In genomic region chr4:56426273-56426672, GRCh38 we compare ENCODE assay signal across 13 cellular contexts. TPM values are rescaled to one million over a fixed set of nuclear protein-coding genes. Genes with fewer than 3 reads are reported as not detected.
DNase-seq lines count a peak whose midpoint lies in the region; ATAC-seq and TF ChIP-seq lines count a peak whose summit lies in the region.
"Had no signal": no experiment of that assay in that cellular context is flagged by ENCODE, and none has a peak within 500 bp of the region (broad histone marks: within the 10 kb centered on the region; RNA-seq: fewer than 3 reads in every experiment).

No MANE protein-coding gene starts in this region.

- no peak for DNase-seq in mesothelial cell of epicardium (ENCODE audit: low spot score in 2 of 2, unreplicated experiment in 2 of 2)
- no peak for DNase-seq in activated T-cell treated with anti-CD3 and anti-CD28 coated beads, Interleukin-2, amount 50 U/mL, for 4 hours
- DNase-seq in Peyer's patch, result no peak
- DNase-seq: activated CD4-positive, alpha-beta T cell treated with anti-CD3 and anti-CD28 coated beads for 36 hours; activated effector memory CD4-positive, alpha-beta T cell treated with Interleukin-2 at 50 U/mL for 16 hours; GDM1; NCI-H187 treated with DMSO at 0.1 percent for 48 hours had no signal

- H3K4me3 ChIP-seq in Peyer's patch, result no peak overlapping the region
- H3K4me3 ChIP-seq: hepatocyte, thoracic aorta had no signal

- no peak overlapping the region for H3K4me3 Mint-ChIP-seq in activated T-helper 17 cell treated with anti-CD3 and anti-CD28 coated beads, Interleukin-2, amount 50 U/mL, for 72 hours
- no peak overlapping the region for H3K4me3 Mint-ChIP-seq in mesothelial cell of epicardium
- H3K4me3 Mint-ChIP-seq in activated T-cell treated with anti-CD3 and anti-CD28 coated beads, Interleukin-2, amount 50 U/mL, for 4 hours, result no peak overlapping the region
- H3K4me3 Mint-ChIP-seq: activated CD4-positive, alpha-beta T cell treated with anti-CD3 and anti-CD28 coated beads for 36 hours had no signal

- peaks cover 6% of the 10 kb centered on the region for H3K36me3 Mint-ChIP-seq in activated T-helper 17 cell treated with anti-CD3 and anti-CD28 coated beads, Interleukin-2, amount 50 U/mL, for 72 hours (ENCODE audit: low read depth)
- peaks cover 6% of the 10 kb centered on the region for H3K36me3 Mint-ChIP-seq in mesothelial cell of epicardium
- peaks cover 5% of the 10 kb centered on the region for H3K36me3 Mint-ChIP-seq in activated T-cell treated with anti-CD3 and anti-CD28 coated beads, Interleukin-2, amount 50 U/mL, for 4 hours (ENCODE audit: insufficient read depth)

- no peak for TF ChIP-seq POLR2A in Peyer's patch (IDR thresholded peaks at IDR 0.05)

- H3K9me3 Mint-ChIP-seq in activated T-helper 17 cell treated with anti-CD3 and anti-CD28 coated beads, Interleukin-2, amount 50 U/mL, for 72 hours, result no peaks in the 10 kb centered on the region
- peaks cover 5% of the 10 kb centered on the region for H3K9me3 Mint-ChIP-seq in mesothelial cell of epicardium
- no peaks in the 10 kb centered on the region for H3K9me3 Mint-ChIP-seq in activated T-cell treated with anti-CD3 and anti-CD28 coated beads, Interleukin-2, amount 50 U/mL, for 4 hours

- no peak for TF ChIP-seq CTCF in mesothelial cell of epicardium (IDR thresholded peaks at IDR 0.05; ENCODE audit: unreplicated experiment)
- TF ChIP-seq CTCF in Peyer's patch (IDR thresholded peaks at IDR 0.05), result no peak

- H3K27me3 ChIP-seq in Peyer's patch, result no peaks in the 10 kb centered on the region
- H3K27me3 ChIP-seq: hepatocyte had no signal

- H3K27ac ChIP-seq in Peyer's patch, result no peak overlapping the region
- H3K27ac ChIP-seq: hepatocyte, thoracic aorta had no signal

- no peaks in the 10 kb centered on the region for H3K4me1 ChIP-seq in Peyer's patch

- H3K27ac Mint-ChIP-seq in activated T-helper 17 cell treated with anti-CD3 and anti-CD28 coated beads, Interleukin-2, amount 50 U/mL, for 72 hours, result no peak overlapping the region
- H3K27ac Mint-ChIP-seq in mesothelial cell of epicardium, result no peak overlapping the region
- H3K27ac Mint-ChIP-seq: activated CD4-positive, alpha-beta T cell treated with anti-CD3 and anti-CD28 coated beads for 36 hours had no signal

- no peaks in the 10 kb centered on the region for H3K36me3 ChIP-seq in Peyer's patch
- H3K36me3 ChIP-seq: thoracic aorta had no signal

- no peaks in the 10 kb centered on the region for H3K9me3 ChIP-seq in Peyer's patch
- H3K9me3 ChIP-seq: thoracic aorta had no signal

- peaks cover 11% of the 10 kb centered on the region for H3K4me1 Mint-ChIP-seq in activated T-helper 17 cell treated with anti-CD3 and anti-CD28 coated beads, Interleukin-2, amount 50 U/mL, for 72 hours
- H3K4me1 Mint-ChIP-seq in mesothelial cell of epicardium, result peaks cover 10% of the 10 kb centered on the region
- H3K4me1 Mint-ChIP-seq in activated T-cell treated with anti-CD3 and anti-CD28 coated beads, Interleukin-2, amount 50 U/mL, for 4 hours (ENCODE audit: low read depth), result peaks cover 13% of the 10 kb centered on the region

- H3K27me3 Mint-ChIP-seq in activated T-helper 17 cell treated with anti-CD3 and anti-CD28 coated beads, Interleukin-2, amount 50 U/mL, for 72 hours, result no peaks in the 10 kb centered on the region
- no peaks in the 10 kb centered on the region for H3K27me3 Mint-ChIP-seq in mesothelial cell of epicardium (ENCODE audit: low read depth)
- no peaks in the 10 kb centered on the region for H3K27me3 Mint-ChIP-seq in activated T-cell treated with anti-CD3 and anti-CD28 coated beads, Interleukin-2, amount 50 U/mL, for 4 hours (ENCODE audit: low read depth)
- H3K27me3 Mint-ChIP-seq: activated CD4-positive, alpha-beta T cell treated with anti-CD3 and anti-CD28 coated beads for 36 hours had no signal

- ATAC-seq in GM18907 (IDR thresholded peaks at IDR 0.05; ENCODE audit: unreplicated experiment), result peak; percentile 90
- ATAC-seq in GM21529 (IDR thresholded peaks at IDR 0.05; ENCODE audit: unreplicated experiment), result peak; percentile 86
- ATAC-seq in HG03045 (IDR thresholded peaks at IDR 0.05; ENCODE audit: unreplicated experiment), result peak; percentile 95
- peak; percentile 32 for ATAC-seq in activated T-helper 17 cell treated with anti-CD3 and anti-CD28 coated beads, Interleukin-2, amount 50 U/mL, for 72 hours (replicated peaks)
- no peak for ATAC-seq in activated T-cell treated with anti-CD3 and anti-CD28 coated beads, Interleukin-2, amount 50 U/mL, for 4 hours
- ATAC-seq: activated CD4-positive, alpha-beta T cell treated with anti-CD3 and anti-CD28 coated beads for 36 hours had no signal

RNA-seq across cellular contexts. Expression of gene PPAT, which starts 9.1 kb away (rescaled TPM):
- total RNA-seq in activated T-helper 17 cell treated with anti-CD3 and anti-CD28 coated beads, Interleukin-2, amount 50 U/mL, for 72 hours, result 10 to 100 TPM; 38.5 to 50.1 TPM
- total RNA-seq in mesothelial cell of epicardium, result 25.4 to 30.9 TPM (median 26.0 TPM) in 3 replicates
- 10 to 100 TPM; 68.9 to 79.0 (median 76.7) TPM for total RNA-seq in activated T-cell treated with anti-CD3 and anti-CD28 coated beads, Interleukin-2, amount 50 U/mL, for 4 hours
- total RNA-seq in Peyer's patch, result 1 to 10 TPM; 1.6 to 5.0 (median 2.3) TPM

RNA-seq across cellular contexts. Expression of gene PAICS, which starts 9.8 kb away (rescaled TPM):
- 100 to 1,000 TPM; 284 to 360 TPM for total RNA-seq in activated T-helper 17 cell treated with anti-CD3 and anti-CD28 coated beads, Interleukin-2, amount 50 U/mL, for 72 hours
- 110 to 121 TPM (median 113 TPM) in 3 replicates for total RNA-seq in mesothelial cell of epicardium
- total RNA-seq in activated T-cell treated with anti-CD3 and anti-CD28 coated beads, Interleukin-2, amount 50 U/mL, for 4 hours, result 100 to 1,000 TPM; 309 to 370 (median 332) TPM
- total RNA-seq in Peyer's patch, result 10 to 100 TPM; 21.7 to 30.5 (median 25.4) TPM

RNA-seq across cellular contexts. Expression of gene AASDH, which starts 39.0 kb away (rescaled TPM):
- 10 to 100 TPM; 10.3 to 16.3 TPM for total RNA-seq in activated T-helper 17 cell treated with anti-CD3 and anti-CD28 coated beads, Interleukin-2, amount 50 U/mL, for 72 hours
- total RNA-seq in mesothelial cell of epicardium (18.0 to 26.1 TPM (median 21.9 TPM) in 3 replicates), Peyer's patch (1 to 10 TPM; 7.2 to 9.9 (median 9.6) TPM)
- 1 to 10 TPM; 6.5 to 9.5 (median 7.9) TPM for total RNA-seq in activated T-cell treated with anti-CD3 and anti-CD28 coated beads, Interleukin-2, amount 50 U/mL, for 4 hours

RNA-seq across cellular contexts. Expression of gene SRP72, which starts 41.1 kb away (rescaled TPM):
- 100 to 1,000 TPM; 125 to 162 TPM for total RNA-seq in activated T-helper 17 cell treated with anti-CD3 and anti-CD28 coated beads, Interleukin-2, amount 50 U/mL, for 72 hours
- total RNA-seq in mesothelial cell of epicardium, result 114 to 121 TPM (median 116 TPM) in 3 replicates
- 100 to 1,000 TPM; 206 to 227 (median 213) TPM for total RNA-seq in activated T-cell treated with anti-CD3 and anti-CD28 coated beads, Interleukin-2, amount 50 U/mL, for 4 hours
- total RNA-seq in Peyer's patch, result 100 to 1,000 TPM in 1 of 4 donors, 10 to 100 TPM in 3; 28.9 to 191 (median 38.4) TPM

Comparison
In these comparisons a context has a peak if more than half of its experiments do, and no peak if none do; other contexts are left out.
1. ATAC-seq: peak in GM18907 (single experiment), GM21529 (single experiment), HG03045 (single experiment) and activated T-helper 17 cell treated with anti-CD3 and anti-CD28 coated beads, Interleukin-2, amount 50 U/mL, for 72 hours (single experiment); none in activated T-cell treated with anti-CD3 and anti-CD28 coated beads, Interleukin-2, amount 50 U/mL, for 4 hours (0 of 2).